1 cellular context compared by ENCODE assay signal in the genomic region with DNA sequence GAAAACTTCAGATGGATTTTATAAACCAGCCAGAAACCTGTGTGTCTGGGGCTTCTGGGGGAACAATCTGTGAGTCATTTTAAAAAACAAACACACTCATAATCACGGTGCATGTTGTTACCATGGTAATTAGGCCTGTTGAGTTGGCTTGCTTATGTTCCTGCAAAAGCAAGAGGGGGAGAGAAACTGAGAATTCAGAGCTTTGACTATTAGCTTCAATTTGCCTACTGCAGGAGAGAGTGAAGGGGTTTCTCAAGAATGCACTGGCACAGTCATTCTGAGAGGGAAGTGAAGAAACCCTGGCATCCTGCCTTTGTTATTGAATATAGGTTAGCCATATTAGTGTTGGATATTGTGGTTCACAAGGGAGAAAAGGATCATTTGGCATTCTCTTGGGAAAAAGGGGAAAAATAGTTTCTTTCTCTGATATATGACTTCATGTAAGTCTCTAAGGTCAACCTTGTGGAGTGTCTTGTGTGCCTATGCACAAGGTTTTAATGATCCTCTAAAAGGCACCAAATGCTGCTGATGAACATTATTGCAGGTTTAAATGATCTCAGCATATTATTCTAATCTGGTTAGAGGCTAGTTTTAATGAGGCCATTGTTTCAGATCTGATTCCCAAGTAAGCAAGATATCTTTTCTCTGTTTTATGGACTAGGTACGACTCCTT.
TF ChIP-seq lines count a peak whose summit lies in the region.

No MANE protein-coding gene starts in this region.

TF ChIP-seq in GM12878, 131 proteins besides CTCF, POLR2A, EP300 and RAD21 (continued from another document):
- TF ChIP-seq SIX5 (IDR thresholded peaks at IDR 0.05; ENCODE audit: low read depth, low read length, severe bottlenecking) = no peak
- peak; percentile 56; the same call in 1 of the 2 replicates for TF ChIP-seq BCL11A (IDR thresholded peaks at IDR 0.05; ENCODE audit: low read depth, low read length)
- no peak for TF ChIP-seq NFYA (IDR thresholded peaks at IDR 0.05; ENCODE audit: borderline replicate concordance, low read depth, low read length)
- TF ChIP-seq HDGF (IDR thresholded peaks at IDR 0.05) = no peak
- TF ChIP-seq BHLHE40 (IDR thresholded peaks at IDR 0.05; ENCODE audit: borderline replicate concordance in 1 of 2, low read depth in 2 of 2, low read length in 1 of 2) = peak; percentile 53 to 57; a peak in 2 of 4 replicates
- TF ChIP-seq BCL3 (IDR thresholded peaks at IDR 0.05; ENCODE audit: borderline replicate concordance, insufficient read depth, low read depth, low read length, poor library complexity, severe bottlenecking) = peak; percentile 62
- TF ChIP-seq HSF1 (IDR thresholded peaks at IDR 0.05; ENCODE audit: low read depth, low read length) = no peak
- TF ChIP-seq YY1 (IDR thresholded peaks at IDR 0.05; ENCODE audit: low read depth, low read length) = 0 out of 2 replicates have a peak, but pooled peaks have one; percentile 29
- no peak for TF ChIP-seq ZNF274 (IDR thresholded peaks at IDR 0.05; ENCODE audit: insufficient read depth, insufficient read length)
- no peak for TF ChIP-seq E2F8 (IDR thresholded peaks at IDR 0.05; ENCODE audit: low read depth, partially characterized antibody)
- no peak for TF ChIP-seq FOS (IDR thresholded peaks at IDR 0.05; ENCODE audit: borderline replicate concordance, extremely low read depth, insufficient read length)
- no peak for TF ChIP-seq HCFC1 (IDR thresholded peaks at IDR 0.05; ENCODE audit: low read length)
- TF ChIP-seq JUND (IDR thresholded peaks at IDR 0.05; ENCODE audit: low read depth, low read length) = peak; percentile 91
- TF ChIP-seq YBX1 (IDR thresholded peaks at IDR 0.05) = no peak
- TF ChIP-seq NR2C2 (IDR thresholded peaks at IDR 0.05; ENCODE audit: borderline replicate concordance, control insufficient read depth, insufficient read length, low read depth) = no peak
- no peak for TF ChIP-seq NKRF (conservative IDR thresholded peaks at IDR 0.05)
- TF ChIP-seq, protein P1, sequence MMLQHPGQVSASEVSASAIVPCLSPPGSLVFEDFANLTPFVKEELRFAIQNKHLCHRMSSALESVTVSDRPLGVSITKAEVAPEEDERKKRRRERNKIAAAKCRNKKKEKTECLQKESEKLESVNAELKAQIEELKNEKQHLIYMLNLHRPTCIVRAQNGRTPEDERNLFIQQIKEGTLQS (IDR thresholded peaks at IDR 0.05; ENCODE audit: borderline replicate concordance, extremely low read depth, low read depth, low read length) = no peak
- 0 out of 2 replicates have a peak, but pooled peaks have one; percentile 46 for TF ChIP-seq CBX5 (IDR thresholded peaks at IDR 0.05; ENCODE audit: low read depth)
- TF ChIP-seq ZBED1 (IDR thresholded peaks at IDR 0.05; ENCODE audit: borderline replicate concordance) = peak; percentile 62; the same call in 1 of the 2 replicates
- TF ChIP-seq CREB1 (IDR thresholded peaks at IDR 0.05; ENCODE audit: low read depth) = no peak
- peak in 1 of 2 experiments; percentile 28; a peak in 1 of 3 replicates for TF ChIP-seq EGR1 (IDR thresholded peaks at IDR 0.05; ENCODE audit: borderline replicate concordance in 1 of 2, low read depth in 2 of 2, low read length in 2 of 2)
- no peak; the same call in 1 of the 2 replicates for TF ChIP-seq SMC3 (IDR thresholded peaks at IDR 0.05; ENCODE audit: borderline replicate concordance, low read length)
- TF ChIP-seq CBX3 (IDR thresholded peaks at IDR 0.05; ENCODE audit: borderline replicate concordance, low read depth) = no peak
- no peak for TF ChIP-seq RFX5 (IDR thresholded peaks at IDR 0.05; ENCODE audit: low read depth, low read length)
- peak; percentile 83 for TF ChIP-seq RUNX3 (IDR thresholded peaks at IDR 0.05; ENCODE audit: low read length)
- TF ChIP-seq NRF1 (conservative IDR thresholded peaks at IDR 0.05; ENCODE audit: low read depth, low read length) = no peak
- TF ChIP-seq GABPA (IDR thresholded peaks at IDR 0.05; ENCODE audit: low read depth) = 0 out of 2 replicates have a peak, but pooled peaks have one; percentile 50
- TF ChIP-seq SMARCA5 (IDR thresholded peaks at IDR 0.05) = no peak
- no peak for TF ChIP-seq RELA (IDR thresholded peaks at IDR 0.05; ENCODE audit: borderline replicate concordance, partially characterized antibody)
- TF ChIP-seq ZSCAN29 (IDR thresholded peaks at IDR 0.05) = no peak
- TF ChIP-seq SRF (IDR thresholded peaks at IDR 0.05; ENCODE audit: low read depth in 2 of 2, low read length in 2 of 2) = no peak
- no peak for TF ChIP-seq CHD1 (IDR thresholded peaks at IDR 0.05; ENCODE audit: low read depth, low read length)
- no peak for TF ChIP-seq ZBTB33 (IDR thresholded peaks at IDR 0.05)
- TF ChIP-seq ZBTB11 (CRISPR knock-in tag; IDR thresholded peaks at IDR 0.05) = no peak
- TF ChIP-seq SREBF2 (IDR thresholded peaks at IDR 0.05; ENCODE audit: low read length) = no peak
- no peak for TF ChIP-seq TARDBP (IDR thresholded peaks at IDR 0.05; ENCODE audit: borderline replicate concordance)
- no peak for TF ChIP-seq POLR2AphosphoS5 (IDR thresholded peaks at IDR 0.05; ENCODE audit: low read length)
- no peak for TF ChIP-seq HDAC2 (IDR thresholded peaks at IDR 0.05)
- peak; percentile 83 for TF ChIP-seq GATAD2B (conservative IDR thresholded peaks at IDR 0.05; ENCODE audit: low read depth)
- TF ChIP-seq, protein P2, sequence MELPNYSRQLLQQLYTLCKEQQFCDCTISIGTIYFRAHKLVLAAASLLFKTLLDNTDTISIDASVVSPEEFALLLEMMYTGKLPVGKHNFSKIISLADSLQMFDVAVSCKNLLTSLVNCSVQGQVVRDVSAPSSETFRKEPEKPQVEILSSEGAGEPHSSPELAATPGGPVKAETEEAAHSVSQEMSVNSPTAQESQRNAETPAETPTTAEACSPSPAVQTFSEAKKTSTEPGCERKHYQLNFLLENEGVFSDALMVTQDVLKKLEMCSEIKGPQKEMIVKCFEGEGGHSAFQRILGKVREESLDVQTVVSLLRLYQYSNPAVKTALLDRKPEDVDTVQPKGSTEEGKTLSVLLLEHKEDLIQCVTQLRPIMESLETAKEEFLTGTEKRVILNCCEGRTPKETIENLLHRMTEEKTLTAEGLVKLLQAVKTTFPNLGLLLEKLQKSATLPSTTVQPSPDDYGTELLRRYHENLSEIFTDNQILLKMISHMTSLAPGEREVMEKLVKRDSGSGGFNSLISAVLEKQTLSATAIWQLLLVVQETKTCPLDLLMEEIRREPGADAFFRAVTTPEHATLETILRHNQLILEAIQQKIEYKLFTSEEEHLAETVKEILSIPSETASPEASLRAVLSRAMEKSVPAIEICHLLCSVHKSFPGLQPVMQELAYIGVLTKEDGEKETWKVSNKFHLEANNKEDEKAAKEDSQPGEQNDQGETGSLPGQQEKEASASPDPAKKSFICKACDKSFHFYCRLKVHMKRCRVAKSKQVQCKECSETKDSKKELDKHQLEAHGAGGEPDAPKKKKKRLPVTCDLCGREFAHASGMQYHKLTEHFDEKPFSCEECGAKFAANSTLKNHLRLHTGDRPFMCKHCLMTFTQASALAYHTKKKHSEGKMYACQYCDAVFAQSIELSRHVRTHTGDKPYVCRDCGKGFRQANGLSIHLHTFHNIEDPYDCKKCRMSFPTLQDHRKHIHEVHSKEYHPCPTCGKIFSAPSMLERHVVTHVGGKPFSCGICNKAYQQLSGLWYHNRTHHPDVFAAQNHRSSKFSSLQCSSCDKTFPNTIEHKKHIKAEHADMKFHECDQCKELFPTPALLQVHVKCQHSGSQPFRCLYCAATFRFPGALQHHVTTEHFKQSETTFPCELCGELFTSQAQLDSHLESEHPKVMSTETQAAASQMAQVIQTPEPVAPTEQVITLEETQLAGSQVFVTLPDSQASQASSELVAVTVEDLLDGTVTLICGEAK (IDR thresholded peaks at IDR 0.05; ENCODE audit: borderline replicate concordance) = no peak; the same call in 1 of the 2 replicates
- no peak for TF ChIP-seq FOXK2 (IDR thresholded peaks at IDR 0.05)
